ENCODE assay signal across 1 cellular context in the genomic region with DNA sequence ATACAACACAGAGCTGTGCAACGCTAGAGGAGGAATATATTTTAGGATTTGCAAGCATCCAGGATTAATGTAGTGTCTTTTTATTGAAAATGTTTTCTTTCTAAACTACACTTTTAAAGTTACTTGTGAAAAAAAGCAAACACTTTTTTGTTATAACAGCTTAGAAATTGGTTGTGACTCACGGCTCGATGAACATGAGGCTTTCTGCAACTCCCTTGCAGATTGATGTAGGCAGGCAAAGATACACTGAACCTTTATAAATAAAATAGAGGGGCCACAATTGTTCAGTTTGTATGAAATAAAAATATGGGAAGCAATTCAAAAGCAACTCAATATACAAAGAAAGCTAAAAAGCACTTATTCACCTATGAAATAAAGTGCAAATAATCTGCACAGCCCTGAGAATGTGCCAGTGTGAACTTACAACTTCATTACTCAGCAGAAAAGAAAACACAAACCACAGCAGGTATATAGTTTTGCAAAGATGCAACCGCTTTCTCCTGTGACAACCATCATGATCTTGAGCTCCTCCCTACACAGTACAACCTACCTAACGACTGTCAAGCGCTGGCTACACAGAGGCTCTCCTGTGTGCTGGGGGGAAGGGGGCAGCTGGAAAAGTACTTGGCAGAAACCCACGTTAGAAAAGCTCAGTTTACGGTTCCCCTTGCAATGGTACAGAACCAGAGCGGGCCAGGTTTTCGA.
TF ChIP-seq lines count a peak whose summit lies in the region.

No MANE protein-coding gene starts in this region.

TF ChIP-seq in neural cell, 6 proteins besides CTCF, POLR2A, EP300 and RAD21 (continued from another document):
- TF ChIP-seq, protein P1, sequence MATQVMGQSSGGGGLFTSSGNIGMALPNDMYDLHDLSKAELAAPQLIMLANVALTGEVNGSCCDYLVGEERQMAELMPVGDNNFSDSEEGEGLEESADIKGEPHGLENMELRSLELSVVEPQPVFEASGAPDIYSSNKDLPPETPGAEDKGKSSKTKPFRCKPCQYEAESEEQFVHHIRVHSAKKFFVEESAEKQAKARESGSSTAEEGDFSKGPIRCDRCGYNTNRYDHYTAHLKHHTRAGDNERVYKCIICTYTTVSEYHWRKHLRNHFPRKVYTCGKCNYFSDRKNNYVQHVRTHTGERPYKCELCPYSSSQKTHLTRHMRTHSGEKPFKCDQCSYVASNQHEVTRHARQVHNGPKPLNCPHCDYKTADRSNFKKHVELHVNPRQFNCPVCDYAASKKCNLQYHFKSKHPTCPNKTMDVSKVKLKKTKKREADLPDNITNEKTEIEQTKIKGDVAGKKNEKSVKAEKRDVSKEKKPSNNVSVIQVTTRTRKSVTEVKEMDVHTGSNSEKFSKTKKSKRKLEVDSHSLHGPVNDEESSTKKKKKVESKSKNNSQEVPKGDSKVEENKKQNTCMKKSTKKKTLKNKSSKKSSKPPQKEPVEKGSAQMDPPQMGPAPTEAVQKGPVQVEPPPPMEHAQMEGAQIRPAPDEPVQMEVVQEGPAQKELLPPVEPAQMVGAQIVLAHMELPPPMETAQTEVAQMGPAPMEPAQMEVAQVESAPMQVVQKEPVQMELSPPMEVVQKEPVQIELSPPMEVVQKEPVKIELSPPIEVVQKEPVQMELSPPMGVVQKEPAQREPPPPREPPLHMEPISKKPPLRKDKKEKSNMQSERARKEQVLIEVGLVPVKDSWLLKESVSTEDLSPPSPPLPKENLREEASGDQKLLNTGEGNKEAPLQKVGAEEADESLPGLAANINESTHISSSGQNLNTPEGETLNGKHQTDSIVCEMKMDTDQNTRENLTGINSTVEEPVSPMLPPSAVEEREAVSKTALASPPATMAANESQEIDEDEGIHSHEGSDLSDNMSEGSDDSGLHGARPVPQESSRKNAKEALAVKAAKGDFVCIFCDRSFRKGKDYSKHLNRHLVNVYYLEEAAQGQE (IDR thresholded peaks at IDR 0.05; ENCODE audit: borderline replicate concordance), result no peak
- no peak for TF ChIP-seq SMC3 (conservative IDR thresholded peaks at IDR 0.05; ENCODE audit: poor library complexity)
- no peak for TF ChIP-seq POLR2AphosphoS5 (IDR thresholded peaks at IDR 0.05)
- no peak for TF ChIP-seq TAF1 (IDR thresholded peaks at IDR 0.05; ENCODE audit: low read depth)
